1 cellular context compared by ENCODE assay signal in genomic region chr2:26846881-26847662, GRCh38.
A peak's percentile ranks its signal among the peaks of the same experiment; 100 is the strongest.
TF ChIP-seq lines count a peak whose summit lies in the region.

No MANE protein-coding gene starts in this region.

TF ChIP-seq in GM12878, 131 proteins besides CTCF, POLR2A, EP300 and RAD21:
- TF ChIP-seq, protein P1, sequence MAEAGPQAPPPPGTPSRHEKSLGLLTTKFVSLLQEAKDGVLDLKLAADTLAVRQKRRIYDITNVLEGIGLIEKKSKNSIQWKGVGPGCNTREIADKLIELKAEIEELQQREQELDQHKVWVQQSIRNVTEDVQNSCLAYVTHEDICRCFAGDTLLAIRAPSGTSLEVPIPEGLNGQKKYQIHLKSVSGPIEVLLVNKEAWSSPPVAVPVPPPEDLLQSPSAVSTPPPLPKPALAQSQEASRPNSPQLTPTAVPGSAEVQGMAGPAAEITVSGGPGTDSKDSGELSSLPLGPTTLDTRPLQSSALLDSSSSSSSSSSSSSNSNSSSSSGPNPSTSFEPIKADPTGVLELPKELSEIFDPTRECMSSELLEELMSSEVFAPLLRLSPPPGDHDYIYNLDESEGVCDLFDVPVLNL (IDR thresholded peaks at IDR 0.05; ENCODE audit: low read depth, low read length): no peak
- TF ChIP-seq SUZ12 (IDR thresholded peaks at IDR 0.05; ENCODE audit: unreplicated experiment): peak; percentile 24
- no peak for TF ChIP-seq CREM (IDR thresholded peaks at IDR 0.05; ENCODE audit: low read depth)
- TF ChIP-seq ZZZ3 (IDR thresholded peaks at IDR 0.05; ENCODE audit: control insufficient read depth, insufficient read length, low read depth): no peak
- no peak for TF ChIP-seq ZBTB33 (IDR thresholded peaks at IDR 0.05)
- 0 out of 2 replicates have a peak, but pooled peaks have one; percentile 72 for TF ChIP-seq EZH2 (IDR thresholded peaks at IDR 0.05; ENCODE audit: borderline replicate concordance, control insufficient read depth, low read depth, low read length)
- no peak for TF ChIP-seq BMI1 (IDR thresholded peaks at IDR 0.05; ENCODE audit: borderline replicate concordance)
- TF ChIP-seq ESRRA (IDR thresholded peaks at IDR 0.05; ENCODE audit: low read length): no peak
- no peak for TF ChIP-seq GABPA (IDR thresholded peaks at IDR 0.05; ENCODE audit: low read depth)
- TF ChIP-seq EED (IDR thresholded peaks at IDR 0.05; ENCODE audit: low read depth): no peak
